ENCODE assay signal across 12 cellular contexts in genomic region chr3:50258979-50259378, GRCh38. TPM values are rescaled to one million over a fixed set of nuclear protein-coding genes. Genes with fewer than 3 reads are reported as not detected.
DNase-seq lines count a peak whose midpoint lies in the region; ATAC-seq and TF ChIP-seq lines count a peak whose summit lies in the region.
"Had no signal": no experiment of that assay in that cellular context is flagged by ENCODE, and none has a peak within 500 bp of the region (broad histone marks: within the 10 kb centered on the region; RNA-seq: fewer than 3 reads in every experiment).

No MANE protein-coding gene starts in this region.

- peaks cover 3% of the 10 kb centered on the region for H3K4me1 ChIP-seq in thymus (ENCODE audit: control insufficient read depth, insufficient read depth, low read length)

- H3K27ac ChIP-seq in caudate nucleus (ENCODE audit: low read depth, low read length) (peak overlapping the region; percentile 100), thymus (ENCODE audit: low read depth) (peak overlapping the region; percentile 33)
- H3K27ac ChIP-seq: PC-9 had no signal

- POLR2A ChIA-PET in activated CD4-positive, alpha-beta memory T cell treated with anti-CD3 and anti-CD28 coated beads, Interleukin-2, amount 10 ng/mL, durations not matched to agents 7 days and 5 days (lab: Charles Lee) = interaction anchor here (1.4 to 5.3 kb wide), 3 partner anchors 12 to 78 kb away, joined by 3 to 20 read pairs (median 12); no protein-coding TSS in a partner anchor
- POLR2A ChIA-PET in activated CD4-positive, alpha-beta memory T cell treated with anti-CD3 and anti-CD28 coated beads for 36 hours (lab: Charles Lee) = interaction anchor here (1.2 to 1.8 kb wide), 2 partner anchors 12 to 16 kb away, joined by 4 to 6 read pairs; no protein-coding TSS in a partner anchor

- peak overlapping the region; percentile 45 for H3K27ac Mint-ChIP-seq in activated CD4-positive, alpha-beta memory T cell treated with anti-CD3 and anti-CD28 coated beads, Interleukin-2, amount 10 ng/mL, durations not matched to agents 7 days and 5 days
- no peak overlapping the region for H3K27ac Mint-ChIP-seq in activated CD4-positive, alpha-beta memory T cell treated with anti-CD3 and anti-CD28 coated beads for 36 hours
- peak overlapping the region; percentile 75 for H3K27ac Mint-ChIP-seq in neural crest cell (ENCODE audit: unreplicated experiment)

- DNase-seq in activated CD4-positive, alpha-beta memory T cell treated with anti-CD3 and anti-CD28 coated beads, Interleukin-2, amount 10 ng/mL, durations not matched to agents 7 days and 5 days = no peak
- DNase-seq in activated CD4-positive, alpha-beta memory T cell treated with anti-CD3 and anti-CD28 coated beads for 36 hours = no peak
- DNase-seq in caudate nucleus (lab: John Stamatoyannopoulos, UW) (no peak), neural crest cell (ENCODE audit: low read depth, low spot score) (no peak), NCI-H774 (lab: John Stamatoyannopoulos, UW) (no peak)
- no peak for DNase-seq in activated T-cell treated with anti-CD3 and anti-CD28 coated beads, Interleukin-2, amount 50 U/mL, for 4 hours
- DNase-seq: activated gamma-delta T cell, NCI-H2081, PC-9 had no signal

- H3K9me3 ChIP-seq in thymus (ENCODE audit: control insufficient read depth) = no peaks in the 10 kb centered on the region

- no peak overlapping the region for H3K4me3 ChIP-seq in thymus (ENCODE audit: low read length)

- intact Hi-C loops in activated CD4-positive, alpha-beta memory T cell treated with anti-CD3 and anti-CD28 coated beads for 36 hours (cut with micrococcal nuclease) = no loop called here

- peaks cover 42% of the 10 kb centered on the region for H3K36me3 ChIP-seq in thymus (ENCODE audit: control insufficient read depth, insufficient read depth)

- H3K4me1 Mint-ChIP-seq in activated CD4-positive, alpha-beta memory T cell treated with anti-CD3 and anti-CD28 coated beads, Interleukin-2, amount 10 ng/mL, durations not matched to agents 7 days and 5 days = peaks cover 22% of the 10 kb centered on the region
- peaks cover 6% of the 10 kb centered on the region for H3K4me1 Mint-ChIP-seq in activated CD4-positive, alpha-beta memory T cell treated with anti-CD3 and anti-CD28 coated beads for 36 hours (ENCODE audit: low read depth)
- H3K4me1 Mint-ChIP-seq in neural crest cell = peaks cover 55% of the 10 kb centered on the region
- H3K4me1 Mint-ChIP-seq in activated T-cell treated with anti-CD3 and anti-CD28 coated beads, Interleukin-2, amount 50 U/mL, for 4 hours (ENCODE audit: low read depth) = peaks cover 5% of the 10 kb centered on the region

- no peak overlapping the region for H3K4me3 Mint-ChIP-seq in activated CD4-positive, alpha-beta memory T cell treated with anti-CD3 and anti-CD28 coated beads, Interleukin-2, amount 10 ng/mL, durations not matched to agents 7 days and 5 days
- H3K4me3 Mint-ChIP-seq in activated CD4-positive, alpha-beta memory T cell treated with anti-CD3 and anti-CD28 coated beads for 36 hours = no peak overlapping the region
- no peak overlapping the region for H3K4me3 Mint-ChIP-seq in neural crest cell
- H3K4me3 Mint-ChIP-seq in activated T-cell treated with anti-CD3 and anti-CD28 coated beads, Interleukin-2, amount 50 U/mL, for 4 hours = no peak overlapping the region

- no peaks in the 10 kb centered on the region for H3K9me3 Mint-ChIP-seq in activated CD4-positive, alpha-beta memory T cell treated with anti-CD3 and anti-CD28 coated beads, Interleukin-2, amount 10 ng/mL, durations not matched to agents 7 days and 5 days
- no peaks in the 10 kb centered on the region for H3K9me3 Mint-ChIP-seq in activated CD4-positive, alpha-beta memory T cell treated with anti-CD3 and anti-CD28 coated beads for 36 hours
- H3K9me3 Mint-ChIP-seq in neural crest cell = no peaks in the 10 kb centered on the region
- no peaks in the 10 kb centered on the region for H3K9me3 Mint-ChIP-seq in activated T-cell treated with anti-CD3 and anti-CD28 coated beads, Interleukin-2, amount 50 U/mL, for 4 hours

- WGBS in thymus = 94% methylated on average over 16 of the region's 16 CpGs

- TF ChIP-seq CTCF in neural crest cell (conservative IDR thresholded peaks at IDR 0.05) = no peak

- ATAC-seq in GM21737 (IDR thresholded peaks at IDR 0.05; ENCODE audit: unreplicated experiment) = no peak
- ATAC-seq in activated T-cell treated with anti-CD3 and anti-CD28 coated beads, Interleukin-2, amount 50 U/mL, for 4 hours = no peak

- no peaks in the 10 kb centered on the region for H3K27me3 Mint-ChIP-seq in activated CD4-positive, alpha-beta memory T cell treated with anti-CD3 and anti-CD28 coated beads, Interleukin-2, amount 10 ng/mL, durations not matched to agents 7 days and 5 days
- H3K27me3 Mint-ChIP-seq in activated CD4-positive, alpha-beta memory T cell treated with anti-CD3 and anti-CD28 coated beads for 36 hours = no peaks in the 10 kb centered on the region
- H3K27me3 Mint-ChIP-seq in neural crest cell (ENCODE audit: low read depth) = no peaks in the 10 kb centered on the region
- no peaks in the 10 kb centered on the region for H3K27me3 Mint-ChIP-seq in activated T-cell treated with anti-CD3 and anti-CD28 coated beads, Interleukin-2, amount 50 U/mL, for 4 hours (ENCODE audit: low read depth)

- H3K27me3 ChIP-seq in thymus (ENCODE audit: control insufficient read depth, insufficient read depth) = no peaks in the 10 kb centered on the region

- H3K36me3 Mint-ChIP-seq in activated CD4-positive, alpha-beta memory T cell treated with anti-CD3 and anti-CD28 coated beads, Interleukin-2, amount 10 ng/mL, durations not matched to agents 7 days and 5 days (ENCODE audit: low read depth) = peaks cover 51% of the 10 kb centered on the region
- H3K36me3 Mint-ChIP-seq in activated CD4-positive, alpha-beta memory T cell treated with anti-CD3 and anti-CD28 coated beads for 36 hours = peaks cover 28% of the 10 kb centered on the region
- peaks cover 5% of the 10 kb centered on the region for H3K36me3 Mint-ChIP-seq in neural crest cell (ENCODE audit: low read depth)
- peaks cover 8% of the 10 kb centered on the region for H3K36me3 Mint-ChIP-seq in activated T-cell treated with anti-CD3 and anti-CD28 coated beads, Interleukin-2, amount 50 U/mL, for 4 hours (ENCODE audit: insufficient read depth)

- CTCF ChIA-PET in activated CD4-positive, alpha-beta memory T cell treated with anti-CD3 and anti-CD28 coated beads, Interleukin-2, amount 10 ng/mL, durations not matched to agents 7 days and 5 days (lab: Charles Lee) = interaction anchor here (0.6 to 3.5 kb wide), 10 partner anchors 12 to 551 kb away, joined by 3 to 29 read pairs (median 3); partner anchors contain the start of gene GNAI2
- CTCF ChIA-PET in activated CD4-positive, alpha-beta memory T cell treated with anti-CD3 and anti-CD28 coated beads for 36 hours (lab: Charles Lee) = interaction anchor here (0.7 to 8.2 kb wide), 8 partner anchors 10 to 328 kb away, joined by 3 to 102 read pairs (median 4); no protein-coding TSS in a partner anchor

RNA-seq across cellular contexts. Expression of gene SEMA3B, which starts 10.0 kb away (rescaled TPM):
- total RNA-seq in activated CD4-positive, alpha-beta memory T cell treated with anti-CD3 and anti-CD28 coated beads, Interleukin-2, amount 10 ng/mL, durations not matched to agents 7 days and 5 days = under 1 TPM; 0.38 to 0.55 TPM
- total RNA-seq in activated CD4-positive, alpha-beta memory T cell treated with anti-CD3 and anti-CD28 coated beads for 36 hours = under 1 TPM; 0.86 to 0.97 TPM
- 2.3 and 2.9 TPM in 2 replicates for total RNA-seq in neural crest cell
- 4.8 TPM for polyA plus RNA-seq in thymus
- under 1 TPM; 0.35 to 0.55 (median 0.52) TPM for total RNA-seq in activated T-cell treated with anti-CD3 and anti-CD28 coated beads, Interleukin-2, amount 50 U/mL, for 4 hours

RNA-seq across cellular contexts. Expression of gene LSMEM2, which starts 19.9 kb away (rescaled TPM):
- total RNA-seq in activated CD4-positive, alpha-beta memory T cell treated with anti-CD3 and anti-CD28 coated beads, Interleukin-2, amount 10 ng/mL, durations not matched to agents 7 days and 5 days = not detected
- total RNA-seq in activated CD4-positive, alpha-beta memory T cell treated with anti-CD3 and anti-CD28 coated beads for 36 hours = not detected
- not detected in 2 replicates for total RNA-seq in neural crest cell
- 0.11 TPM for polyA plus RNA-seq in thymus
- under 1 TPM in 1 of 3 donors, not detected in 2; 0.13 TPM for total RNA-seq in activated T-cell treated with anti-CD3 and anti-CD28 coated beads, Interleukin-2, amount 50 U/mL, for 4 hours
- total RNA-seq: dermis microvascular lymphatic vessel endothelial cell had no signal

RNA-seq across cellular contexts. Expression of gene GNAI2, which starts 23.0 kb away (rescaled TPM):
- 100 to 1,000 TPM; 493 to 519 TPM for total RNA-seq in activated CD4-positive, alpha-beta memory T cell treated with anti-CD3 and anti-CD28 coated beads, Interleukin-2, amount 10 ng/mL, durations not matched to agents 7 days and 5 days
- total RNA-seq in activated CD4-positive, alpha-beta memory T cell treated with anti-CD3 and anti-CD28 coated beads for 36 hours = 100 to 1,000 TPM; 346 to 349 TPM
- 176 and 190 TPM in 2 replicates for total RNA-seq in neural crest cell
- polyA plus RNA-seq in thymus = 187 TPM
- 100 to 1,000 TPM; 160 to 175 (median 172) TPM for total RNA-seq in activated T-cell treated with anti-CD3 and anti-CD28 coated beads, Interleukin-2, amount 50 U/mL, for 4 hours

RNA-seq across cellular contexts. Expression of gene IFRD2, which starts 33.2 kb away (rescaled TPM):
- total RNA-seq in activated CD4-positive, alpha-beta memory T cell treated with anti-CD3 and anti-CD28 coated beads, Interleukin-2, amount 10 ng/mL, durations not matched to agents 7 days and 5 days = 10 to 100 TPM; 40.6 to 45.0 TPM
- total RNA-seq in activated CD4-positive, alpha-beta memory T cell treated with anti-CD3 and anti-CD28 coated beads for 36 hours = 100 to 1,000 TPM; 111 to 112 TPM
- total RNA-seq in neural crest cell = 69.2 and 77.1 TPM in 2 replicates
- 52.3 TPM for polyA plus RNA-seq in thymus
- 100 to 1,000 TPM; 339 to 366 (median 341) TPM for total RNA-seq in activated T-cell treated with anti-CD3 and anti-CD28 coated beads, Interleukin-2, amount 50 U/mL, for 4 hours

RNA-seq across cellular contexts. Expression of gene HYAL3, which starts 40.2 kb away (rescaled TPM):
- 10 to 100 TPM; 13.2 to 13.9 TPM for total RNA-seq in activated CD4-positive, alpha-beta memory T cell treated with anti-CD3 and anti-CD28 coated beads, Interleukin-2, amount 10 ng/mL, durations not matched to agents 7 days and 5 days
- total RNA-seq in activated CD4-positive, alpha-beta memory T cell treated with anti-CD3 and anti-CD28 coated beads for 36 hours = 1 to 10 TPM; 2.5 to 4.0 TPM
- 2.9 and 4.4 TPM in 2 replicates for total RNA-seq in neural crest cell
- polyA plus RNA-seq in thymus = 2.5 TPM
- 10 to 100 TPM in 1 of 3 donors, 1 to 10 TPM in 2; 4.9 to 10.3 (median 7.2) TPM for total RNA-seq in activated T-cell treated with anti-CD3 and anti-CD28 coated beads, Interleukin-2, amount 50 U/mL, for 4 hours
